2 cellular contexts compared by ENCODE assay signal in the genomic region with DNA sequence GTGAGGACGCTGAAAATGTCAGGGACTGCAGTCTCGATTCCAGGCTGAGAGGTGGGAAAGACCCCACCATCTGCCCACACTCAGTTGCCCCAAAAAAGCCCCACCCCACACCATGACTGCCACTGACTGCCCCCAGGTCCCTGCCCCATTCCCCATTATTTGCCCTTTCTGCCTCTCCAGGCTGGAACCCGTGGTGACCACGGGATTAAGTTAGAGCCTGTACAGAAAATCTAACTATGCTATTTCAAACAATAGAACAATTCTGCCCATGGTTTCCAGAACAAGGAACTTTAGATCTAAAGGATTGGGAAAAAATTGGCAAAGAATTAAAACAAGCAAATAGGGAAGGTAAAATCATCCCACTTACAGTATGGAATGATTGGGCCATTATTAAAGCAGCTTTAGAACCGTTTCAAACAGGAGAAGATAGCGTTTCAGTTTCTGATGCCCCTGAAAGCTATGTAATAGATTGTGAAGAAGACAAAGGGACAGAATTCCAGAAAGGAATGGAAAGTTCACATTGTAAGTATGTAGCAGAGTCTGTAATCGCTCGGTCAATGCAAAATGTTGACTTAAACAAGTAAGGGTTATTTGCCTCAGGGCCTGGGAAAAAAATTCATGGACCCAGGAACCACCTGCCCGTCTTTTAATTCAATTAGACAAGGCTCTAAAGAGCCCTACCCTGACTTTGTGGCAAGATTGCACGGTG.
TF ChIP-seq lines count a peak whose summit lies in the region.

No MANE protein-coding gene starts in this region.

TF ChIP-seq in HCT116, 20 proteins besides CTCF, POLR2A, EP300 and RAD21:
- TF ChIP-seq, protein P1, sequence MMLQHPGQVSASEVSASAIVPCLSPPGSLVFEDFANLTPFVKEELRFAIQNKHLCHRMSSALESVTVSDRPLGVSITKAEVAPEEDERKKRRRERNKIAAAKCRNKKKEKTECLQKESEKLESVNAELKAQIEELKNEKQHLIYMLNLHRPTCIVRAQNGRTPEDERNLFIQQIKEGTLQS (IDR thresholded peaks at IDR 0.05): no peak
- no peak for TF ChIP-seq TCF7L2 (IDR thresholded peaks at IDR 0.05; ENCODE audit: borderline replicate concordance, extremely low read depth, insufficient read depth, insufficient read length)
- no peak for TF ChIP-seq EGR1 (IDR thresholded peaks at IDR 0.05; ENCODE audit: low read depth)
- no peak for TF ChIP-seq POLR2AphosphoS5 (IDR thresholded peaks at IDR 0.05; ENCODE audit: low read depth, low read length)
- TF ChIP-seq FOSL1 (IDR thresholded peaks at IDR 0.05; ENCODE audit: low read depth): no peak
- TF ChIP-seq SP1 (IDR thresholded peaks at IDR 0.05; ENCODE audit: low read depth): no peak
- no peak for TF ChIP-seq SIN3A (IDR thresholded peaks at IDR 0.05; ENCODE audit: low read depth)
- no peak for TF ChIP-seq EZH2phosphoT487 (IDR thresholded peaks at IDR 0.05; ENCODE audit: borderline replicate concordance)
- TF ChIP-seq, protein P2, sequence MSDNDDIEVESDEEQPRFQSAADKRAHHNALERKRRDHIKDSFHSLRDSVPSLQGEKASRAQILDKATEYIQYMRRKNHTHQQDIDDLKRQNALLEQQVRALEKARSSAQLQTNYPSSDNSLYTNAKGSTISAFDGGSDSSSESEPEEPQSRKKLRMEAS (IDR thresholded peaks at IDR 0.05): no peak
- TF ChIP-seq YY1 (IDR thresholded peaks at IDR 0.05; ENCODE audit: extremely low read depth, insufficient replicate concordance, low read depth, low read length): no peak
- TF ChIP-seq SRF (IDR thresholded peaks at IDR 0.05; ENCODE audit: low read depth): no peak
- TF ChIP-seq CEBPB (IDR thresholded peaks at IDR 0.05; ENCODE audit: low read depth): no peak
- TF ChIP-seq, protein P3, sequence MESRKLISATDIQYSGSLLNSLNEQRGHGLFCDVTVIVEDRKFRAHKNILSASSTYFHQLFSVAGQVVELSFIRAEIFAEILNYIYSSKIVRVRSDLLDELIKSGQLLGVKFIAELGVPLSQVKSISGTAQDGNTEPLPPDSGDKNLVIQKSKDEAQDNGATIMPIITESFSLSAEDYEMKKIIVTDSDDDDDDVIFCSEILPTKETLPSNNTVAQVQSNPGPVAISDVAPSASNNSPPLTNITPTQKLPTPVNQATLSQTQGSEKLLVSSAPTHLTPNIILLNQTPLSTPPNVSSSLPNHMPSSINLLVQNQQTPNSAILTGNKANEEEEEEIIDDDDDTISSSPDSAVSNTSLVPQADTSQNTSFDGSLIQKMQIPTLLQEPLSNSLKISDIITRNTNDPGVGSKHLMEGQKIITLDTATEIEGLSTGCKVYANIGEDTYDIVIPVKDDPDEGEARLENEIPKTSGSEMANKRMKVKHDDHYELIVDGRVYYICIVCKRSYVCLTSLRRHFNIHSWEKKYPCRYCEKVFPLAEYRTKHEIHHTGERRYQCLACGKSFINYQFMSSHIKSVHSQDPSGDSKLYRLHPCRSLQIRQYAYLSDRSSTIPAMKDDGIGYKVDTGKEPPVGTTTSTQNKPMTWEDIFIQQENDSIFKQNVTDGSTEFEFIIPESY (IDR thresholded peaks at IDR 0.05; ENCODE audit: extremely low read depth, insufficient replicate concordance, low read length): no peak
- no peak for TF ChIP-seq ZFX (IDR thresholded peaks at IDR 0.05)
- TF ChIP-seq EZH2 (IDR thresholded peaks at IDR 0.05): no peak
- TF ChIP-seq ELF1 (IDR thresholded peaks at IDR 0.05; ENCODE audit: borderline replicate concordance, low read depth): no peak
- no peak for TF ChIP-seq ZNF274 (IDR thresholded peaks at IDR 0.05; ENCODE audit: low read depth, low read length)
- no peak for TF ChIP-seq CBX3 (IDR thresholded peaks at IDR 0.05; ENCODE audit: low read depth)
- no peak for TF ChIP-seq JUND (IDR thresholded peaks at IDR 0.05)
- TF ChIP-seq, protein P4, sequence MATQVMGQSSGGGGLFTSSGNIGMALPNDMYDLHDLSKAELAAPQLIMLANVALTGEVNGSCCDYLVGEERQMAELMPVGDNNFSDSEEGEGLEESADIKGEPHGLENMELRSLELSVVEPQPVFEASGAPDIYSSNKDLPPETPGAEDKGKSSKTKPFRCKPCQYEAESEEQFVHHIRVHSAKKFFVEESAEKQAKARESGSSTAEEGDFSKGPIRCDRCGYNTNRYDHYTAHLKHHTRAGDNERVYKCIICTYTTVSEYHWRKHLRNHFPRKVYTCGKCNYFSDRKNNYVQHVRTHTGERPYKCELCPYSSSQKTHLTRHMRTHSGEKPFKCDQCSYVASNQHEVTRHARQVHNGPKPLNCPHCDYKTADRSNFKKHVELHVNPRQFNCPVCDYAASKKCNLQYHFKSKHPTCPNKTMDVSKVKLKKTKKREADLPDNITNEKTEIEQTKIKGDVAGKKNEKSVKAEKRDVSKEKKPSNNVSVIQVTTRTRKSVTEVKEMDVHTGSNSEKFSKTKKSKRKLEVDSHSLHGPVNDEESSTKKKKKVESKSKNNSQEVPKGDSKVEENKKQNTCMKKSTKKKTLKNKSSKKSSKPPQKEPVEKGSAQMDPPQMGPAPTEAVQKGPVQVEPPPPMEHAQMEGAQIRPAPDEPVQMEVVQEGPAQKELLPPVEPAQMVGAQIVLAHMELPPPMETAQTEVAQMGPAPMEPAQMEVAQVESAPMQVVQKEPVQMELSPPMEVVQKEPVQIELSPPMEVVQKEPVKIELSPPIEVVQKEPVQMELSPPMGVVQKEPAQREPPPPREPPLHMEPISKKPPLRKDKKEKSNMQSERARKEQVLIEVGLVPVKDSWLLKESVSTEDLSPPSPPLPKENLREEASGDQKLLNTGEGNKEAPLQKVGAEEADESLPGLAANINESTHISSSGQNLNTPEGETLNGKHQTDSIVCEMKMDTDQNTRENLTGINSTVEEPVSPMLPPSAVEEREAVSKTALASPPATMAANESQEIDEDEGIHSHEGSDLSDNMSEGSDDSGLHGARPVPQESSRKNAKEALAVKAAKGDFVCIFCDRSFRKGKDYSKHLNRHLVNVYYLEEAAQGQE (IDR thresholded peaks at IDR 0.05; ENCODE audit: low read depth): no peak

TF ChIP-seq in H1, 55 proteins besides CTCF, POLR2A, EP300 and RAD21:
- no peak for TF ChIP-seq BRCA1 (IDR thresholded peaks at IDR 0.05; ENCODE audit: low read depth, low read length)
- no peak for TF ChIP-seq SIX5 (IDR thresholded peaks at IDR 0.05; ENCODE audit: low read depth, low read length)
- no peak for TF ChIP-seq KDM4A (IDR thresholded peaks at IDR 0.05; ENCODE audit: low read depth, low read length, severe bottlenecking)
- TF ChIP-seq, protein P5, sequence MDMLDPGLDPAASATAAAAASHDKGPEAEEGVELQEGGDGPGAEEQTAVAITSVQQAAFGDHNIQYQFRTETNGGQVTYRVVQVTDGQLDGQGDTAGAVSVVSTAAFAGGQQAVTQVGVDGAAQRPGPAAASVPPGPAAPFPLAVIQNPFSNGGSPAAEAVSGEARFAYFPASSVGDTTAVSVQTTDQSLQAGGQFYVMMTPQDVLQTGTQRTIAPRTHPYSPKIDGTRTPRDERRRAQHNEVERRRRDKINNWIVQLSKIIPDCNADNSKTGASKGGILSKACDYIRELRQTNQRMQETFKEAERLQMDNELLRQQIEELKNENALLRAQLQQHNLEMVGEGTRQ (IDR thresholded peaks at IDR 0.05; ENCODE audit: low read length): no peak
- no peak for TF ChIP-seq YY1 (IDR thresholded peaks at IDR 0.05; ENCODE audit: low read depth, low read length)
- TF ChIP-seq, protein P6, sequence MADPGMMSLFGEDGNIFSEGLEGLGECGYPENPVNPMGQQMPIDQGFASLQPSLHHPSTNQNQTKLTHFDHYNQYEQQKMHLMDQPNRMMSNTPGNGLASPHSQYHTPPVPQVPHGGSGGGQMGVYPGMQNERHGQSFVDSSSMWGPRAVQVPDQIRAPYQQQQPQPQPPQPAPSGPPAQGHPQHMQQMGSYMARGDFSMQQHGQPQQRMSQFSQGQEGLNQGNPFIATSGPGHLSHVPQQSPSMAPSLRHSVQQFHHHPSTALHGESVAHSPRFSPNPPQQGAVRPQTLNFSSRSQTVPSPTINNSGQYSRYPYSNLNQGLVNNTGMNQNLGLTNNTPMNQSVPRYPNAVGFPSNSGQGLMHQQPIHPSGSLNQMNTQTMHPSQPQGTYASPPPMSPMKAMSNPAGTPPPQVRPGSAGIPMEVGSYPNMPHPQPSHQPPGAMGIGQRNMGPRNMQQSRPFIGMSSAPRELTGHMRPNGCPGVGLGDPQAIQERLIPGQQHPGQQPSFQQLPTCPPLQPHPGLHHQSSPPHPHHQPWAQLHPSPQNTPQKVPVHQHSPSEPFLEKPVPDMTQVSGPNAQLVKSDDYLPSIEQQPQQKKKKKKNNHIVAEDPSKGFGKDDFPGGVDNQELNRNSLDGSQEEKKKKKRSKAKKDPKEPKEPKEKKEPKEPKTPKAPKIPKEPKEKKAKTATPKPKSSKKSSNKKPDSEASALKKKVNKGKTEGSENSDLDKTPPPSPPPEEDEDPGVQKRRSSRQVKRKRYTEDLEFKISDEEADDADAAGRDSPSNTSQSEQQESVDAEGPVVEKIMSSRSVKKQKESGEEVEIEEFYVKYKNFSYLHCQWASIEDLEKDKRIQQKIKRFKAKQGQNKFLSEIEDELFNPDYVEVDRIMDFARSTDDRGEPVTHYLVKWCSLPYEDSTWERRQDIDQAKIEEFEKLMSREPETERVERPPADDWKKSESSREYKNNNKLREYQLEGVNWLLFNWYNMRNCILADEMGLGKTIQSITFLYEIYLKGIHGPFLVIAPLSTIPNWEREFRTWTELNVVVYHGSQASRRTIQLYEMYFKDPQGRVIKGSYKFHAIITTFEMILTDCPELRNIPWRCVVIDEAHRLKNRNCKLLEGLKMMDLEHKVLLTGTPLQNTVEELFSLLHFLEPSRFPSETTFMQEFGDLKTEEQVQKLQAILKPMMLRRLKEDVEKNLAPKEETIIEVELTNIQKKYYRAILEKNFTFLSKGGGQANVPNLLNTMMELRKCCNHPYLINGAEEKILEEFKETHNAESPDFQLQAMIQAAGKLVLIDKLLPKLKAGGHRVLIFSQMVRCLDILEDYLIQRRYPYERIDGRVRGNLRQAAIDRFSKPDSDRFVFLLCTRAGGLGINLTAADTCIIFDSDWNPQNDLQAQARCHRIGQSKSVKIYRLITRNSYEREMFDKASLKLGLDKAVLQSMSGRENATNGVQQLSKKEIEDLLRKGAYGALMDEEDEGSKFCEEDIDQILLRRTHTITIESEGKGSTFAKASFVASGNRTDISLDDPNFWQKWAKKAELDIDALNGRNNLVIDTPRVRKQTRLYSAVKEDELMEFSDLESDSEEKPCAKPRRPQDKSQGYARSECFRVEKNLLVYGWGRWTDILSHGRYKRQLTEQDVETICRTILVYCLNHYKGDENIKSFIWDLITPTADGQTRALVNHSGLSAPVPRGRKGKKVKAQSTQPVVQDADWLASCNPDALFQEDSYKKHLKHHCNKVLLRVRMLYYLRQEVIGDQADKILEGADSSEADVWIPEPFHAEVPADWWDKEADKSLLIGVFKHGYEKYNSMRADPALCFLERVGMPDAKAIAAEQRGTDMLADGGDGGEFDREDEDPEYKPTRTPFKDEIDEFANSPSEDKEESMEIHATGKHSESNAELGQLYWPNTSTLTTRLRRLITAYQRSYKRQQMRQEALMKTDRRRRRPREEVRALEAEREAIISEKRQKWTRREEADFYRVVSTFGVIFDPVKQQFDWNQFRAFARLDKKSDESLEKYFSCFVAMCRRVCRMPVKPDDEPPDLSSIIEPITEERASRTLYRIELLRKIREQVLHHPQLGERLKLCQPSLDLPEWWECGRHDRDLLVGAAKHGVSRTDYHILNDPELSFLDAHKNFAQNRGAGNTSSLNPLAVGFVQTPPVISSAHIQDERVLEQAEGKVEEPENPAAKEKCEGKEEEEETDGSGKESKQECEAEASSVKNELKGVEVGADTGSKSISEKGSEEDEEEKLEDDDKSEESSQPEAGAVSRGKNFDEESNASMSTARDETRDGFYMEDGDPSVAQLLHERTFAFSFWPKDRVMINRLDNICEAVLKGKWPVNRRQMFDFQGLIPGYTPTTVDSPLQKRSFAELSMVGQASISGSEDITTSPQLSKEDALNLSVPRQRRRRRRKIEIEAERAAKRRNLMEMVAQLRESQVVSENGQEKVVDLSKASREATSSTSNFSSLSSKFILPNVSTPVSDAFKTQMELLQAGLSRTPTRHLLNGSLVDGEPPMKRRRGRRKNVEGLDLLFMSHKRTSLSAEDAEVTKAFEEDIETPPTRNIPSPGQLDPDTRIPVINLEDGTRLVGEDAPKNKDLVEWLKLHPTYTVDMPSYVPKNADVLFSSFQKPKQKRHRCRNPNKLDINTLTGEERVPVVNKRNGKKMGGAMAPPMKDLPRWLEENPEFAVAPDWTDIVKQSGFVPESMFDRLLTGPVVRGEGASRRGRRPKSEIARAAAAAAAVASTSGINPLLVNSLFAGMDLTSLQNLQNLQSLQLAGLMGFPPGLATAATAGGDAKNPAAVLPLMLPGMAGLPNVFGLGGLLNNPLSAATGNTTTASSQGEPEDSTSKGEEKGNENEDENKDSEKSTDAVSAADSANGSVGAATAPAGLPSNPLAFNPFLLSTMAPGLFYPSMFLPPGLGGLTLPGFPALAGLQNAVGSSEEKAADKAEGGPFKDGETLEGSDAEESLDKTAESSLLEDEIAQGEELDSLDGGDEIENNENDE (IDR thresholded peaks at IDR 0.05; ENCODE audit: insufficient replicate concordance, low read length): no peak
- TF ChIP-seq, protein P7, sequence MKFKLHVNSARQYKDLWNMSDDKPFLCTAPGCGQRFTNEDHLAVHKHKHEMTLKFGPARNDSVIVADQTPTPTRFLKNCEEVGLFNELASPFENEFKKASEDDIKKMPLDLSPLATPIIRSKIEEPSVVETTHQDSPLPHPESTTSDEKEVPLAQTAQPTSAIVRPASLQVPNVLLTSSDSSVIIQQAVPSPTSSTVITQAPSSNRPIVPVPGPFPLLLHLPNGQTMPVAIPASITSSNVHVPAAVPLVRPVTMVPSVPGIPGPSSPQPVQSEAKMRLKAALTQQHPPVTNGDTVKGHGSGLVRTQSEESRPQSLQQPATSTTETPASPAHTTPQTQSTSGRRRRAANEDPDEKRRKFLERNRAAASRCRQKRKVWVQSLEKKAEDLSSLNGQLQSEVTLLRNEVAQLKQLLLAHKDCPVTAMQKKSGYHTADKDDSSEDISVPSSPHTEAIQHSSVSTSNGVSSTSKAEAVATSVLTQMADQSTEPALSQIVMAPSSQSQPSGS (IDR thresholded peaks at IDR 0.05; ENCODE audit: low read length): no peak
- no peak for TF ChIP-seq TCF12 (IDR thresholded peaks at IDR 0.05; ENCODE audit: low read depth, low read length)
- TF ChIP-seq HDAC6 (IDR thresholded peaks at IDR 0.05; ENCODE audit: low read depth, low read length): no peak
- no peak for TF ChIP-seq NANOG (IDR thresholded peaks at IDR 0.05; ENCODE audit: insufficient read depth, low read depth, low read length, poor library complexity, severe bottlenecking)
- TF ChIP-seq TAF7 (optimal IDR thresholded peaks at IDR 0.05; ENCODE audit: borderline replicate concordance, low read depth, low read length): no peak
- no peak for TF ChIP-seq RBBP5 (IDR thresholded peaks at IDR 0.05; ENCODE audit: borderline replicate concordance, low read depth, low read length)
- TF ChIP-seq RFX5 (IDR thresholded peaks at IDR 0.05; ENCODE audit: borderline replicate concordance, low read depth, low read length): no peak
- TF ChIP-seq PHF8 (conservative IDR thresholded peaks at IDR 0.05; ENCODE audit: low read depth, low read length): no peak
